ENCODE assay signal across 15 cellular contexts in genomic region chr11:69245491-69246345, GRCh38. TPM values are rescaled to one million over a fixed set of nuclear protein-coding genes. Genes with fewer than 3 reads are reported as not detected.
"Had no signal": no experiment of that assay in that cellular context is flagged by ENCODE, and none has a peak within 500 bp of the region (broad histone marks: within the 10 kb centered on the region; RNA-seq: fewer than 3 reads in every experiment).

No MANE protein-coding gene starts in this region.

- H3K27me3 ChIP-seq: left lung, ovary had no signal

- H3K4me3 Mint-ChIP-seq: nephron progenitor cell had no signal

- H3K27ac Mint-ChIP-seq: activated T-helper 2 cell treated with anti-CD3 and anti-CD28 coated beads, Interferon-gamma antibody, Interleukin-2, Interleukin-4, amounts not matched to agents 10 μg/mL and 5 μg/mL and 100 μg/mL, durations not matched to agents 14 hours and 24 hours and 36 hours; nephron progenitor cell had no signal

- H3K9me3 Mint-ChIP-seq: activated T-helper 2 cell treated with anti-CD3 and anti-CD28 coated beads, Interferon-gamma antibody, Interleukin-2, Interleukin-4, amounts not matched to agents 10 μg/mL and 5 μg/mL and 100 μg/mL, durations not matched to agents 14 hours and 24 hours and 36 hours; nephron progenitor cell had no signal

- H3K36me3 ChIP-seq: left lung, ovary, tibial artery had no signal

- H3K4me1 ChIP-seq: tibial artery had no signal

- H3K4me3 ChIP-seq: left lung, ovary, tibial artery had no signal

- FAIRE-seq: endometrium, small intestine had no signal

- DNase-seq: activated naive CD4-positive, alpha-beta T cell treated with anti-CD3 and anti-CD28 coated beads, Interleukin-2, amount 50 U/mL, for 16 hours; central memory CD4-positive, alpha-beta T cell; dermis blood vessel endothelial cell; left lung; mesendoderm; nephron progenitor cell; ovary; SIG-M5; small intestine had no signal

- H3K9me3 ChIP-seq: left lung, ovary, tibial artery had no signal

- ATAC-seq: activated CD4-positive, CD25-positive, alpha-beta regulatory T cell treated with anti-CD3 and anti-CD28 coated beads, Interleukin-2, amount 50 U/mL, for 24 hours; esophagus mucosa; left lung had no signal

- H3K27ac ChIP-seq: left lung, ovary, tibial artery had no signal

RNA-seq across cellular contexts. Expression of gene MYEOV, which starts 48.2 kb away (rescaled TPM):
- total RNA-seq: dermis blood vessel endothelial cell; T-helper 2 cell treated with Interferon-gamma antibody and Interleukin-4, amounts not matched to agents 100 ng/mL and 5 ng/mL, for 36 hours had no signal
